8 cellular contexts compared by ENCODE assay signal in the genomic region with DNA sequence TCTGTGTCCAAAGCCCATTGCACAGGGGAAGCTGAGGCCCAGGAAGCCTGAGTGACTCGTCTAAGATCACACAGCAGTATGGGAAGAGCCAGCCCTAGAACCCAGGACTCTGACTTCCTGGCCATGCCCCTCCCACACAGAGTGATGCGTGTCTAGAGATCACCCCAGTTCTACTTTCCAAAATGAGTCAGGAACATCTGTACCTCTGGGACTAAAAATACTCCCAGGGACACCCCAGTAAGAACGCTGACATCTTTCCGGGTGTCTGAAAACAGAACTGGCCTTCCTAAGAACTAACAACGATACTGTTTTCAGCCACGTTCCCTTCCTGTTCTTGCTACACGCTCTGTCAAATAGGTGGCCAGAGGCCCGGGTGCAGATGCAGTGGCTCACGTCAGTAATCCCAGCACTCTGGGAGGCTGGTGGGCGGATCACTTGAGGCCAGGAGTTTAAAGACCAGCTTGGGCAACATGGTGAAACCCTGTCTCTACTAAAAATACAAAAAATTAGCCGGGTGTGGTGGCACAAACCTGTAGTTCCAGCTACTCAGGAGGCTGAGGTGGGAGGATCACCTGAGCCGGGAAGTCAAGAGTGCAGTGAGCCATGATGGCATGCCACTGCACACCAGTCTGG. TPM values are rescaled to one million over a fixed set of nuclear protein-coding genes. Genes with fewer than 3 reads are reported as not detected.
A peak's percentile ranks its signal among the peaks of the same experiment; 100 is the strongest.
DNase-seq lines count a peak whose midpoint lies in the region; ATAC-seq lines count a peak whose summit lies in the region.
"Had no signal": no experiment of that assay in that cellular context is flagged by ENCODE, and none has a peak within 500 bp of the region (broad histone marks: within the 10 kb centered on the region; RNA-seq: fewer than 3 reads in every experiment).

No MANE protein-coding gene starts in this region.

- peaks cover 2% of the 10 kb centered on the region for H3K4me1 Mint-ChIP-seq in T-helper 17 cell

- no peaks in the 10 kb centered on the region for H3K27me3 Mint-ChIP-seq in T-helper 17 cell

- no peak overlapping the region for H3K27ac Mint-ChIP-seq in T-helper 17 cell

- DNase-seq in GM19238 (ENCODE audit: insufficient read length, low spot score) (peak; percentile 70), T-helper 17 cell (no peak), midbrain (lab: John Stamatoyannopoulos, UW) (peak; percentile 18), NCI-H345 (lab: John Stamatoyannopoulos, UW) (no peak), NCI-H2196 treated with DMSO at 0.1 percent for 48 hours (lab: John Stamatoyannopoulos, UW; ENCODE audit: unreplicated experiment) (no peak), NCI-H2029 (lab: John Stamatoyannopoulos, UW) (no peak)

- H3K4me3 Mint-ChIP-seq in T-helper 17 cell, result peak overlapping the region; percentile 45

- ATAC-seq in HG02852 (IDR thresholded peaks at IDR 0.05; ENCODE audit: unreplicated experiment), result peak; percentile 77
- ATAC-seq in T-helper 17 cell, result no peak

- no peaks in the 10 kb centered on the region for H3K9me3 ChIP-seq in T-helper 17 cell (ENCODE audit: control insufficient read depth, low read length, poor library complexity, severe bottlenecking)
- H3K9me3 ChIP-seq: SJCRH30 had no signal

- peaks cover 2% of the 10 kb centered on the region for H3K36me3 Mint-ChIP-seq in T-helper 17 cell (ENCODE audit: low read depth)

RNA-seq across cellular contexts. Expression of a gene that starts 21.7 kb away (rescaled TPM):
- 1 to 10 TPM; 2.8 to 4.4 TPM for total RNA-seq in T-helper 17 cell

RNA-seq across cellular contexts. Expression of a gene that starts 52.9 kb away (rescaled TPM):
- total RNA-seq in T-helper 17 cell, result 1,000 to 10,000 TPM; 3,215 to 3,260 TPM

Comparison
In these comparisons a context has a peak if more than half of its experiments do, and no peak if none do; other contexts are left out.
1. DNase-seq: peak in GM19238 (single experiment) and midbrain (single experiment); none in T-helper 17 cell (0 of 3), NCI-H345 (single experiment), NCI-H2196 treated with DMSO at 0.1 percent for 48 hours (single experiment) and NCI-H2029 (single experiment).